ENCODE assay signal across 1 cellular context in the genomic region with DNA sequence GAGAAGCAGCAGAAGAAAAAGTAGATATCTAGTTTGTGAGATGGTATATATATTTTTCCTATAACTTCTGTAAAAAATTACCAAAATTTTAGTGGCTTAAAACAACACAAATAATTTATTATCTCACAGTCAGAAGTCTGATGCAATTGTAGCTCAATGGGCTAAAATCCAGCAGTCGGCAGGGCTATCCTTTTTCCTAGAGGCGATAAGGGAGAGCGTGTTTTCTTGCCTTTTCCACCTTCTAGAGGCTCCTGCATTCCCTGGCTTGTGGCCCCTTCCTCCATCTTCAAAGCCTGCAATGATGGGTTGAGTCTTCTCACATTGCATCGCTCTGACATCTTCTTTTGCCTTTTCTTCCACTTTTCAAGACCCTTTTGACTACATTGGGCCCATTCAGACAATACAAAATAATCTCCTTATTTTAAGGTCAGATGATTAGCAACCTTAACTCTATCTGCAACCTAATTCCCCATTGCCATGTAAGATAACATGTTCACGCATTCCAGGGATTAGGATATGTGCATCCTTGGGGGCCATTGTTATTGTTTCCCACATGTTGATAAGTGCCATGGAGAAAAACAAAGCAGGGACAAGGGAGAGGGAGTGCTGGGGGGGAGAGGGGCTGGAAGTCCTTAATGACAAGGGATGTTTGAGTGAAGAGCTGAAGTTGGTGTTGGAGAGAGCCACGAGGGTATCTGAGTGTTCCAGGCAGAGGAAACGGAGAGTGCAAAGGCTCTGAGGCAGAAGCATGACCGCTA.
TF ChIP-seq lines count a peak whose summit lies in the region.

No MANE protein-coding gene starts in this region.

TF ChIP-seq in IMR-90, 13 proteins besides CTCF, POLR2A, EP300 and RAD21:
- TF ChIP-seq SMC3 (IDR thresholded peaks at IDR 0.05; ENCODE audit: low read depth, low read length) (no peak), MAZ (IDR thresholded peaks at IDR 0.05; ENCODE audit: borderline replicate concordance, low read depth, low read length) (no peak), CHD1 (IDR thresholded peaks at IDR 0.05; ENCODE audit: low read depth, low read length) (no peak), CEBPB (IDR thresholded peaks at IDR 0.05; ENCODE audit: low read depth, low read length) (no peak)
